In the genomic region with DNA sequence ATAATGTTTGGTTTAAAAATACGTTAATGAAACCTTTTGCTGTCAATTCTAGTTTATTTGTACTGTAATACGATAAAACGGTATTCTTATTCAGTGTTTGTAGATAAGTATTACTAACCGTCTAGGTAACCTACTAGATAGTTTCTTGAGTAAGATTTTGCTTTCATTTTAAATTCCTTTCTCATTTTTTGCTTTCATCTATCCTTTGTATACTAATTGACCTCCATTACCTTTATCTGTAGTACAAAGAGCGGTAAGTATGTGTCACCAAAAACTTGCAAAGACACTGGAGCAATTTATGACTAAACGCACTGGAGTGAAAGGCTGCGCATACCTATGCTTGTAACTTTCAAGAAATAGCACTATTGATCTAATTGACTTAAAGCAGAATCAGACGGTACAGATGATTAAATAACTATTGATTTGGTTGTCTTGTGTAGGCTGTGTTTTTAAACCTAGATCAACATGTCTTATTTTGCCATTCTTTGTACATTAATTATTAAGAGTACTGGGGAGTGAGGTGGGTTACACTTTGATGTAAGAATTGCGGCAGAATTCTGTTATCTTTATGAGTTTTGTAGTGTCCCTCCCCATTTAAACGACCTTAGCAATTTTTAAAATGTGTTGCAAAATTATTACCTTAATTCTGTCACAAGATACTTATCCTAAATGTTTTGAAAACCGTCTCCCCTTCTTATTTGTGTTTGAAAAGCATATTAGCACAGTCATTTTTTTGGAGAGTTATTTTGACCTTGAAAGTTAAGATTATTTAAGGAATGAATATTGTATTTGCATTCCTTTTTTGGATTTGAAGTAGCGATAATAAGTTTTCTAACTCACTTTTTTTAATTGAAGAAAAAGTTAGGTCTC, we compare ENCODE assay signal across 9 cellular contexts. TPM values are rescaled to one million over a fixed set of nuclear protein-coding genes. Genes with fewer than 3 reads are reported as not detected.
DNase-seq lines count a peak whose midpoint lies in the region; ATAC-seq and TF ChIP-seq lines count a peak whose summit lies in the region.
"Had no signal": no experiment of that assay in that cellular context is flagged by ENCODE, and none has a peak within 500 bp of the region (broad histone marks: within the 10 kb centered on the region; RNA-seq: fewer than 3 reads in every experiment).

No MANE protein-coding gene starts in this region.

- in situ Hi-C loops in GM13977 (cut with MboI; ENCODE audit: low pct_unique_long_range_greater_than_20kb, low sequenced_read_pairs, unreplicated experiment), result loop anchor here (25.0 kb wide), 1 partner anchor 133 kb away; a partner anchor contains a TSS

- peaks cover 41% of the 10 kb centered on the region for H3K4me1 Mint-ChIP-seq in activated CD4-positive, alpha-beta memory T cell treated with anti-CD3 and anti-CD28 coated beads, Interleukin-2, amount 10 ng/mL, durations not matched to agents 7 days and 5 days
- H3K4me1 Mint-ChIP-seq in glutamatergic neuron (ENCODE audit: low read depth, unreplicated experiment), result peaks cover 16% of the 10 kb centered on the region

- TF ChIP-seq CTCF in glutamatergic neuron (IDR thresholded peaks at IDR 0.05; ENCODE audit: partially characterized antibody, unreplicated experiment) (no peak), GM13977 (IDR thresholded peaks at IDR 0.05; ENCODE audit: extremely low read depth, insufficient read depth, missing control alignments) (no peak)

- H3K36me3 Mint-ChIP-seq in activated CD4-positive, alpha-beta memory T cell treated with anti-CD3 and anti-CD28 coated beads, Interleukin-2, amount 10 ng/mL, durations not matched to agents 7 days and 5 days (ENCODE audit: low read depth), result peaks cover 13% of the 10 kb centered on the region
- no peaks in the 10 kb centered on the region for H3K36me3 Mint-ChIP-seq in glutamatergic neuron (ENCODE audit: unreplicated experiment)

- H3K4me3 Mint-ChIP-seq in activated CD4-positive, alpha-beta memory T cell treated with anti-CD3 and anti-CD28 coated beads, Interleukin-2, amount 10 ng/mL, durations not matched to agents 7 days and 5 days, result peak overlapping the region; percentile 95
- H3K4me3 Mint-ChIP-seq in glutamatergic neuron (ENCODE audit: unreplicated experiment), result peak overlapping the region; percentile 97

- peak; percentile 18 for DNase-seq in activated CD8-positive, alpha-beta memory T cell treated with anti-CD3 and anti-CD28 coated beads, Interleukin-2, amount 50 U/mL, for 4 hours
- DNase-seq in activated CD8-positive, alpha-beta memory T cell treated with anti-CD3 and anti-CD28 coated beads, Interleukin-2, amount 50 U/mL, for 48 hours, result no peak
- DNase-seq in activated CD4-positive, alpha-beta memory T cell treated with anti-CD3 and anti-CD28 coated beads, Interleukin-2, amount 10 ng/mL, durations not matched to agents 7 days and 5 days, result no peak
- DNase-seq in glutamatergic neuron (no peak), NCI-H1436 (lab: John Stamatoyannopoulos, UW) (no peak), GM13977 (ENCODE audit: low spot score) (no peak)
- peak; percentile 12 to 21 for DNase-seq in stimulated activated CD4-positive, alpha-beta T cell treated with anti-CD3 and anti-CD28 coated beads, Interleukin-2, amount 100 ng/mL, for 24 hours

- no peaks in the 10 kb centered on the region for H3K9me3 Mint-ChIP-seq in activated CD4-positive, alpha-beta memory T cell treated with anti-CD3 and anti-CD28 coated beads, Interleukin-2, amount 10 ng/mL, durations not matched to agents 7 days and 5 days
- peaks cover 9% of the 10 kb centered on the region for H3K9me3 Mint-ChIP-seq in glutamatergic neuron (ENCODE audit: unreplicated experiment)
- H3K9me3 Mint-ChIP-seq: dendritic cell treated with granulocyte-macrophage colony-stimulating factor and Interleukin-4, amounts not matched to agents 40 ng/mL and 50 ng/mL, for 4 days had no signal

- H3K27me3 Mint-ChIP-seq in activated CD4-positive, alpha-beta memory T cell treated with anti-CD3 and anti-CD28 coated beads, Interleukin-2, amount 10 ng/mL, durations not matched to agents 7 days and 5 days, result peaks cover 14% of the 10 kb centered on the region
- H3K27me3 Mint-ChIP-seq in glutamatergic neuron (ENCODE audit: unreplicated experiment), result peaks cover 8% of the 10 kb centered on the region

- POLR2A ChIA-PET in activated CD4-positive, alpha-beta memory T cell treated with anti-CD3 and anti-CD28 coated beads, Interleukin-2, amount 10 ng/mL, durations not matched to agents 7 days and 5 days (lab: Charles Lee), result interaction anchor here (1.0 to 3.1 kb wide), 2 partner anchors 23 to 124 kb away, joined by 3 to 13 read pairs; a partner anchor contains a TSS

- no peak overlapping the region for H3K27ac Mint-ChIP-seq in activated CD4-positive, alpha-beta memory T cell treated with anti-CD3 and anti-CD28 coated beads, Interleukin-2, amount 10 ng/mL, durations not matched to agents 7 days and 5 days
- H3K27ac Mint-ChIP-seq in glutamatergic neuron (ENCODE audit: unreplicated experiment), result no peak overlapping the region

- CTCF ChIA-PET in activated CD4-positive, alpha-beta memory T cell treated with anti-CD3 and anti-CD28 coated beads, Interleukin-2, amount 10 ng/mL, durations not matched to agents 7 days and 5 days (lab: Charles Lee), result no interaction called here

- ATAC-seq in GM21367 (IDR thresholded peaks at IDR 0.05; ENCODE audit: unreplicated experiment), result no peak

RNA-seq across cellular contexts. Expression of a gene that starts 1.9 kb away (rescaled TPM):
- total RNA-seq in activated CD4-positive, alpha-beta memory T cell treated with anti-CD3 and anti-CD28 coated beads, Interleukin-2, amount 10 ng/mL, durations not matched to agents 7 days and 5 days, result 10 to 100 TPM; 35.5 to 42.7 TPM
- total RNA-seq in glutamatergic neuron (ENCODE audit: unreplicated experiment), result 73.8 TPM

Comparison
In these comparisons a context has a peak if more than half of its experiments do, and no peak if none do; other contexts are left out.
1. DNase-seq: peak in activated CD8-positive, alpha-beta memory T cell treated with anti-CD3 and anti-CD28 coated beads, Interleukin-2, amount 50 U/mL, for 4 hours (single experiment) and stimulated activated CD4-positive, alpha-beta T cell treated with anti-CD3 and anti-CD28 coated beads, Interleukin-2, amount 100 ng/mL, for 24 hours (2 of 2); none in activated CD8-positive, alpha-beta memory T cell treated with anti-CD3 and anti-CD28 coated beads, Interleukin-2, amount 50 U/mL, for 48 hours (single experiment), activated CD4-positive, alpha-beta memory T cell treated with anti-CD3 and anti-CD28 coated beads, Interleukin-2, amount 10 ng/mL, durations not matched to agents 7 days and 5 days (single experiment), glutamatergic neuron (single experiment), NCI-H1436 (single experiment) and GM13977 (single experiment).